14 cellular contexts compared by ENCODE assay signal in the genomic region with DNA sequence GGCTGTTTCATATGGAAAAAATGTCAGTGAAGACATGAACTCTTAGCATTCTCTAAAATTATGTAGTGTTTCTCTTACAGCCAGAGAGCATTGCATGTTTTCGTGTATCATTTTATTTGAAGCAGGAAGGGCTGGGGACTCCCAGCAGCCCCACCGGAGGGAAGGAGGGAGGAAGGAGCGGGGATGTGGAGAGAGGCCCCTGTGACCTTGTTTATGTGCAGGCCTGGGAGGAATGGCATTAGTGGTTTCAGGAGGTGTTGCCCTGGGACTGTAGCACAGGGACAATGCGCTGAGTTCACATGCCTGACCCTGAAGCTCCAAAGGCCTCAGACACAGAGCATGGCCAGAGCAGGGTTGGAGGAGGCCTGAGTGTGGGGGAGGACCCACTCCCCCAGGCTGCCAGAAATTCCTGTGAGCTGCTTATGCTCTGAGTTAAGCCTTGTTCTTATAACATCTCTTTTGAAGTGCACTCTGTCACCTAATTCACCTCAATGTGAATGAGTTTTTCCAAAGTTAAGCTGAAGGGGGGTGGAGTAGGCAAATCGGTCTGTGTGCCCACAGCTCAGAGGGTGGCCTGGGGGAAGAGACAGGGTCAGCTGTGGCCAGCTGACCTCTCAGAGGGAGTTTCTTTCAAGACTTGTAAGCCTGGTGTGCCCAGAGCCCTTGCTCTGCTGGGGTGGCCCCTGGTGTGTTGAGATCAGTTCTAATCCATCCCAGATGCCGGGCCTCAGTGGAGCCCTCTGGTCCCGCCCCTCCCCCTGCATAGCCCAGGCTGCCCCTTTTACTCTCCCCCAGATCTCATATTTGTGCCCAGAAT. TPM values are rescaled to one million over a fixed set of nuclear protein-coding genes. Genes with fewer than 3 reads are reported as not detected.
A peak's percentile ranks its signal among the peaks of the same experiment; 100 is the strongest.
DNase-seq lines count a peak whose midpoint lies in the region; ATAC-seq, FAIRE-seq and TF ChIP-seq lines count a peak whose summit lies in the region.
"Had no signal": no experiment of that assay in that cellular context is flagged by ENCODE, and none has a peak within 500 bp of the region (broad histone marks: within the 10 kb centered on the region; RNA-seq: fewer than 3 reads in every experiment).

No MANE protein-coding gene starts in this region.

- peak overlapping the region; percentile 7 for H4K91ac ChIP-seq in H1 (replicated peaks; ENCODE audit: insufficient read length, low read length)

- H2AK5ac ChIP-seq in H1 (ENCODE audit: low read depth, low read length): no peak overlapping the region

- no TSS peak for BruUV-seq in HepG2 (replicated peaks; lab: Mats Ljungman, UMichigan)

- H2AFZ ChIP-seq in HepG2 (ENCODE audit: low read length) (peak overlapping the region; percentile 90), H1 (ENCODE audit: low read length) (0 out of 2 replicates have a peak overlapping the region, but pooled peaks have one; percentile 11)

- peak; percentile 87 for DNase-seq in HepG2 (ENCODE audit: low spot score)
- no peak for DNase-seq in right lobe of liver
- DNase-seq in H1 (ENCODE audit: low read depth in 1 of 2, low spot score in 2 of 2): no peak
- DNase-seq in neural crest cell (ENCODE audit: low read depth, low spot score): no peak
- DNase-seq in globus pallidus (ENCODE audit: low spot score): no peak
- no peak for DNase-seq in activated T-cell treated with anti-CD3 and anti-CD28 coated beads, Interleukin-2, amount 50 U/mL, for 1 hour
- no peak for DNase-seq in NCI-H2196 (lab: John Stamatoyannopoulos, UW; ENCODE audit: unreplicated experiment)
- no peak for DNase-seq in T-helper 17 cell
- DNase-seq: activated CD8-positive, alpha-beta memory T cell treated with anti-CD3 and anti-CD28 coated beads, Interleukin-2, amount 50 U/mL, for 48 hours; anterior cingulate cortex; DMS53; mammary epithelial cell had no signal

- peak overlapping the region; percentile 47 to 69 (median 56) for H3K4me3 ChIP-seq in HepG2 (replicated peaks in 1 of 3; ENCODE audit: insufficient read depth in 1 of 3, low read depth in 2 of 3, low read length in 3 of 3)
- H3K4me3 ChIP-seq in right lobe of liver: no peak overlapping the region
- no peak overlapping the region for H3K4me3 ChIP-seq in H1 (ENCODE audit: extremely low read depth in 1 of 4, insufficient read depth in 2 of 4, low read depth in 3 of 4, low read length in 4 of 4)
- H3K4me3 ChIP-seq: A549, esophagus muscularis mucosa had no signal

- ATAC-seq in HepG2 (peak; percentile 81), right lobe of liver (no peak), T-helper 17 cell (no peak)
- ATAC-seq: A549 had no signal

- peak overlapping the region; percentile 56 for H3K4me3 Mint-ChIP-seq in neural crest cell
- H3K4me3 Mint-ChIP-seq in T-helper 17 cell: no peak overlapping the region

- in situ Hi-C loops in HepG2 (cut with HindIII; ENCODE audit: extremely low pct_ligation_motif_present, low pct_unique_long_range_greater_than_20kb): no loop called here

- H3K79me1 ChIP-seq in H1 (ENCODE audit: low read depth, low read length): no peaks in the 10 kb centered on the region

- FAIRE-seq in HepG2 (lab: Jason Lieb, UNC): peak; percentile 81
- FAIRE-seq in H1 (lab: Jason Lieb, UNC): no peak
- FAIRE-seq: A549 had no signal

- H2BK20ac ChIP-seq in H1 (ENCODE audit: low read length): no peak overlapping the region

- TF ChIP-seq POLR2A in HepG2 (IDR thresholded peaks at IDR 0.05; ENCODE audit: insufficient read depth in 1 of 2, low read depth in 2 of 2, low read length in 2 of 2): peak in 1 of 2 experiments; percentile 35; a peak in 1 of 4 replicates
- no peak for TF ChIP-seq POLR2A in right lobe of liver (IDR thresholded peaks at IDR 0.05)
- TF ChIP-seq POLR2A in H1 (IDR thresholded peaks at IDR 0.05; ENCODE audit: control extremely low read depth in 1 of 2, low read depth in 2 of 2, low read length in 2 of 2): no peak

- H3K4me2 ChIP-seq in HepG2 (ENCODE audit: low read depth, low read length) (peak overlapping the region; percentile 79), H1 (ENCODE audit: insufficient read depth in 1 of 2, low read depth in 2 of 2, low read length in 2 of 2) (no peak overlapping the region)
- H3K4me2 ChIP-seq: A549 had no signal

- CTCF ChIA-PET in HepG2 (lab: Yijun Ruan, JAX; ENCODE audit: low intra/inter-chr PET ratio, low total read pairs): no interaction called here
- CTCF ChIA-PET in H1 (lab: Charles Lee; ENCODE audit: partially characterized antibody): interaction anchor here (1.6 to 1.9 kb wide), 2 partner anchors 18 to 19 kb away, joined by 4 to 7 read pairs; no protein-coding TSS in a partner anchor

- H4K8ac ChIP-seq in H1 (ENCODE audit: extremely low read depth, insufficient read depth, low read length): no peak overlapping the region

- H2BK5ac ChIP-seq in H1 (ENCODE audit: low read depth, low read length): peak overlapping the region; percentile 46; the same call in 1 of the 2 replicates

- H3K9me3 ChIP-seq in HepG2 (ENCODE audit: low read length): no peaks in the 10 kb centered on the region
- H3K9me3 ChIP-seq in right lobe of liver: no peaks in the 10 kb centered on the region
- no peaks in the 10 kb centered on the region for H3K9me3 ChIP-seq in H1 (ENCODE audit: insufficient read depth in 2 of 2, low read depth in 1 of 2, low read length in 1 of 2)
- no peaks in the 10 kb centered on the region for H3K9me3 ChIP-seq in T-helper 17 cell (ENCODE audit: control insufficient read depth, low read length, poor library complexity, severe bottlenecking)
- H3K9me3 ChIP-seq: A549, esophagus muscularis mucosa had no signal

- H3K18ac ChIP-seq in H1 (ENCODE audit: extremely low read depth, low read length): peak overlapping the region; percentile 2

- H3K4me1 Mint-ChIP-seq in neural crest cell (peaks cover 52% of the 10 kb centered on the region), T-helper 17 cell (peaks cover 20% of the 10 kb centered on the region)

- H3K9me3 Mint-ChIP-seq in neural crest cell: no peaks in the 10 kb centered on the region

- H3K36me3 ChIP-seq in HepG2 (replicated peaks in 1 of 2; ENCODE audit: control insufficient read depth in 1 of 2, insufficient read depth in 2 of 2, low read length in 2 of 2) (no peaks in the 10 kb centered on the region), right lobe of liver (no peaks in the 10 kb centered on the region), H1 (ENCODE audit: control insufficient read depth in 2 of 4, insufficient read depth in 4 of 4, low read length in 3 of 4) (no peaks in the 10 kb centered on the region)
- H3K36me3 ChIP-seq: esophagus muscularis mucosa had no signal

- no peak overlapping the region for H3K14ac ChIP-seq in H1 (ENCODE audit: insufficient read length)

- POLR2A ChIA-PET in HepG2 (lab: Yijun Ruan, JAX) (interaction anchor here (0.7 to 1.8 kb wide), 8 partner anchors 7 to 210 kb away, joined by 3 to 8 read pairs (median 4); a partner anchor contains a TSS), H1 (lab: Charles Lee; ENCODE audit: partially characterized antibody) (interaction anchor here (0.7 kb wide), 1 partner anchor 122 kb away, joined by 3 read pairs; no protein-coding TSS in a partner anchor)

- no peak overlapping the region for H2BK12ac ChIP-seq in H1 (ENCODE audit: low read depth, low read length)

- H2BK15ac ChIP-seq in H1 (ENCODE audit: low read length): no peak overlapping the region

- WGBS in HepG2 (ENCODE audit: low lambda C conversion rate): 14% methylated on average over 7 of the region's 7 CpGs
- WGBS in right lobe of liver (ENCODE audit: insufficient coverage, low coverage, low lambda C conversion rate, missing lambda C conversion rate): 84% methylated on average over 4 of the region's 7 CpGs
- WGBS in H1 (ENCODE audit: extremely low coverage in 1 of 2, insufficient coverage in 1 of 2, insufficient read length in 1 of 2, insufficient replicate concordance in 2 of 2, low coverage in 1 of 2, low lambda C conversion rate in 2 of 2, missing lambda C conversion rate in 1 of 2), 2 experiments: 69% methylated on average over 7 of the region's 7 CpGs; no CpG with 5 or more reads in 1 of the 2 experiments

- H3K27me3 ChIP-seq in HepG2 (ENCODE audit: control insufficient read depth in 1 of 2, insufficient read depth in 2 of 2, low read length in 2 of 2) (no peaks in the 10 kb centered on the region; a peak in 1 of 5 replicates), right lobe of liver (no peaks in the 10 kb centered on the region), H1 (replicated peaks in 1 of 4; ENCODE audit: control insufficient read depth in 3 of 4, extremely low read depth in 1 of 4, insufficient read depth in 3 of 4, low read length in 3 of 4) (peaks cover 0 to 8% (median 4%) of the 10 kb centered on the region in 4 experiments; a peak in 3 of 7 replicates)
- H3K27me3 ChIP-seq: esophagus muscularis mucosa had no signal

- peak overlapping the region; percentile 62 for H3K27ac Mint-ChIP-seq in neural crest cell (ENCODE audit: unreplicated experiment)
- no peak overlapping the region for H3K27ac Mint-ChIP-seq in T-helper 17 cell

- H3K9ac ChIP-seq in HepG2 (ENCODE audit: insufficient read depth, low read depth, low read length): peak overlapping the region; percentile 58
- H3K9ac ChIP-seq in H1 (replicated peaks in 1 of 4; ENCODE audit: extremely low read depth in 1 of 4, low read depth in 3 of 4, low read length in 3 of 4): no peak overlapping the region

- peaks cover 2% of the 10 kb centered on the region for H3K36me3 Mint-ChIP-seq in neural crest cell (ENCODE audit: low read depth)
- peaks cover 5% of the 10 kb centered on the region for H3K36me3 Mint-ChIP-seq in T-helper 17 cell (ENCODE audit: low read depth)

- no peak overlapping the region for H3K23ac ChIP-seq in H1 (ENCODE audit: insufficient read length)

- TF ChIP-seq CTCF in HepG2 (CRISPR knock-in tag; IDR thresholded peaks at IDR 0.05) (peak; percentile 6; the same call in 1 of the 2 replicates), right lobe of liver (IDR thresholded peaks at IDR 0.05) (no peak), H1 (IDR thresholded peaks at IDR 0.05; ENCODE audit: control extremely low read depth in 1 of 3, insufficient read depth in 1 of 3, low read depth in 1 of 3, low read length in 3 of 3) (no peak), neural crest cell (conservative IDR thresholded peaks at IDR 0.05) (no peak)

- H4K20me1 ChIP-seq in HepG2 (ENCODE audit: insufficient read depth, low read length) (no peaks in the 10 kb centered on the region), H1 (replicated peaks in 1 of 2; ENCODE audit: control insufficient read depth in 1 of 2, insufficient read depth in 2 of 2, low read length in 2 of 2) (no peaks in the 10 kb centered on the region)

- peak in 1 of 2 experiments; percentile 60; a peak in 2 of 4 replicates for TF ChIP-seq EP300 in HepG2 (IDR thresholded peaks at IDR 0.05; ENCODE audit: low read depth in 2 of 2, low read length in 2 of 2)
- peak; percentile 47; the same call in 1 of the 2 replicates for TF ChIP-seq EP300 in HepG2 (CRISPR knock-in tag; IDR thresholded peaks at IDR 0.05; ENCODE audit: borderline replicate concordance)
- TF ChIP-seq EP300 in H1 (IDR thresholded peaks at IDR 0.05; ENCODE audit: borderline replicate concordance in 1 of 2, low read depth in 2 of 2, low read length in 2 of 2): no peak

- H3K79me2 ChIP-seq in HepG2 (ENCODE audit: insufficient read depth, low read length) (no peaks in the 10 kb centered on the region), H1 (ENCODE audit: control insufficient read depth in 1 of 2, insufficient read depth in 2 of 2, low read length in 2 of 2) (no peaks in the 10 kb centered on the region)

- no peak overlapping the region for H3K56ac ChIP-seq in H1 (replicated peaks; ENCODE audit: insufficient read length, low read depth, low read length)

- H4K5ac ChIP-seq in H1 (ENCODE audit: insufficient read length, low read depth, low read length): no peak overlapping the region

- intact Hi-C loops in HepG2 (cut with micrococcal nuclease; ENCODE audit: unreplicated experiment) (loop anchor here (5.0 kb wide), 1 partner anchor 209 kb away; a partner anchor contains a TSS), right lobe of liver (cut with DNase I) (no loop called here)

- H3K27me3 Mint-ChIP-seq in neural crest cell (ENCODE audit: low read depth): peaks cover 27% of the 10 kb centered on the region
- H3K27me3 Mint-ChIP-seq in T-helper 17 cell: peaks cover 14% of the 10 kb centered on the region

- H3K4me1 ChIP-seq in HepG2 (ENCODE audit: insufficient read depth, low read length): peaks cover 51% of the 10 kb centered on the region
- H3K4me1 ChIP-seq in right lobe of liver: peaks cover 0 to 8% (median 4%) of the 10 kb centered on the region in 4 donors
- peaks cover 6 to 19% (median 12%) of the 10 kb centered on the region in 4 experiments for H3K4me1 ChIP-seq in H1 (replicated peaks in 1 of 4; ENCODE audit: control insufficient read depth in 3 of 4, insufficient read depth in 4 of 4, low read length in 3 of 4)

- TF ChIP-seq RAD21 in HepG2 (CRISPR knock-in tag; IDR thresholded peaks at IDR 0.05) (no peak), H1 (IDR thresholded peaks at IDR 0.05 in 1 of 2, conservative IDR thresholded peaks at IDR 0.05 in 1 of 2; ENCODE audit: low read depth in 2 of 2, low read length in 2 of 2) (no peak)

- peak overlapping the region; percentile 76 for H3K27ac ChIP-seq in HepG2 (ENCODE audit: extremely low read length, insufficient read depth, low read length)
- no peak overlapping the region for H3K27ac ChIP-seq in right lobe of liver
- no peak overlapping the region for H3K27ac ChIP-seq in H1 (ENCODE audit: low read depth, low read length)

- H3K23me2 ChIP-seq in H1 (ENCODE audit: low read depth, low read length): peaks cover 10% of the 10 kb centered on the region

- H3K4ac ChIP-seq in H1 (replicated peaks; ENCODE audit: insufficient read length, low read depth, low read length): no peak overlapping the region

- H2BK120ac ChIP-seq in H1 (replicated peaks; ENCODE audit: low read depth, low read length): no peak overlapping the region

RNA-seq across cellular contexts. Expression of a gene that starts 3.9 kb away (rescaled TPM):
- total RNA-seq in HepG2 (2016; rRNA removed; fragmentation: Illumina TruSeq; extraction: Trizol): under 0.01 TPM in 1 of 2 replicates, not detected in the other
- total RNA-seq in HepG2 (2016; cell fraction: cytosol; rRNA removed; fragmentation: Illumina TruSeq; extraction: Trizol; ENCODE audit: low read depth): under 0.01 TPM in 2 replicates
- total RNA-seq in HepG2 (2016; cell fraction: insoluble cytoplasmic fraction; rRNA removed; fragmentation: Illumina TruSeq; extraction: Trizol): under 0.01 TPM in 1 of 2 replicates, not detected in the other
- under 0.01 TPM in 1 of 2 replicates, not detected in the other for total RNA-seq in HepG2 (2016; cell fraction: membrane; rRNA removed; fragmentation: Illumina TruSeq; extraction: Trizol)
- total RNA-seq in HepG2 (2016; cell fraction: nucleus; rRNA removed; fragmentation: Illumina TruSeq; extraction: Trizol): not detected in 2 replicates
- not detected in 2 replicates for polyA plus RNA-seq in HepG2 (2011; rRNA removed)
- polyA plus RNA-seq in HepG2 (2011; cell fraction: cytosol; rRNA removed): not detected in 2 replicates
- not detected in 2 replicates for polyA plus RNA-seq in HepG2 (2011; cell fraction: nucleus; rRNA removed)
- polyA plus RNA-seq in HepG2 (2012): not detected in 2 replicates
- not detected in 2 replicates for polyA plus RNA-seq in HepG2 (2016; cell fraction: cytosol; fragmentation: Illumina TruSeq; extraction: Trizol; ENCODE audit: low read depth)
- not detected in 2 replicates for polyA plus RNA-seq in HepG2 (2016; cell fraction: insoluble cytoplasmic fraction; fragmentation: Illumina TruSeq; extraction: Trizol; ENCODE audit: low read depth)
- polyA plus RNA-seq in HepG2 (2016; cell fraction: membrane; fragmentation: Illumina TruSeq; extraction: Trizol; ENCODE audit: low read depth): not detected in 2 replicates
- polyA plus RNA-seq in HepG2 (2016; cell fraction: nucleus; fragmentation: Illumina TruSeq; extraction: Trizol; ENCODE audit: insufficient read depth, low read depth): not detected in 2 replicates
- under 0.01 TPM in 1 of 2 replicates, not detected in the other for polyA minus RNA-seq in HepG2 (2011; rRNA and poly(A)+ RNA removed; ENCODE audit: low replicate concordance)
- polyA minus RNA-seq in HepG2 (2011; cell fraction: cytosol; rRNA and poly(A)+ RNA removed): under 0.01 TPM in 1 of 2 replicates, not detected in the other
- polyA minus RNA-seq in HepG2 (2011; cell fraction: nucleus; rRNA and poly(A)+ RNA removed): not detected in 2 replicates
- total RNA-seq in right lobe of liver: not detected
- total RNA-seq in H1 (2021; fragmentation: NEBNext Ultra II Directional; extraction: Animal tissue kit (Norgen Biotek cat#: 25700)): not detected in 2 replicates
- not detected in 2 replicates for polyA plus RNA-seq in H1 (2011; rRNA removed)
- not detected for polyA plus RNA-seq in H1 (2011; cell fraction: cytosol; rRNA removed)
- not detected for polyA plus RNA-seq in H1 (2011; cell fraction: nucleus; rRNA removed)
- polyA plus RNA-seq in H1 (2012, experiment 1 of 2): not detected in 4 replicates
- polyA plus RNA-seq in H1 (2012, experiment 2 of 2): not detected
- not detected for polyA plus RNA-seq in H1 (2013, experiment 1 of 2)
- not detected for polyA plus RNA-seq in H1 (2013, experiment 2 of 2)
- under 0.01 TPM in 1 of 2 replicates, not detected in the other for polyA minus RNA-seq in H1 (2011; rRNA and poly(A)+ RNA removed)
- not detected for polyA minus RNA-seq in H1 (2011; cell fraction: cytosol; rRNA and poly(A)+ RNA removed)
- not detected for polyA minus RNA-seq in H1 (2011; cell fraction: nucleus; rRNA and poly(A)+ RNA removed)
- not detected in 2 replicates for total RNA-seq in neural crest cell
- not detected for total RNA-seq in T-helper 17 cell
- total RNA-seq: esophagus muscularis mucosa, mammary epithelial cell had no signal
- polyA plus RNA-seq: A549, mammary epithelial cell had no signal

RNA-seq across cellular contexts. Expression of a gene that starts 18.5 kb away (rescaled TPM):
- 0.09 and 0.10 TPM in 2 replicates for total RNA-seq in HepG2 (2016; rRNA removed; fragmentation: Illumina TruSeq; extraction: Trizol)
- total RNA-seq in HepG2 (2016; cell fraction: cytosol; rRNA removed; fragmentation: Illumina TruSeq; extraction: Trizol; ENCODE audit: low read depth): 0.10 TPM in 1 of 2 replicates, not detected in the other
- 0.09 TPM in 1 of 2 replicates, not detected in the other for total RNA-seq in HepG2 (2016; cell fraction: insoluble cytoplasmic fraction; rRNA removed; fragmentation: Illumina TruSeq; extraction: Trizol)
- total RNA-seq in HepG2 (2016; cell fraction: membrane; rRNA removed; fragmentation: Illumina TruSeq; extraction: Trizol): not detected in 2 replicates
- total RNA-seq in HepG2 (2016; cell fraction: nucleus; rRNA removed; fragmentation: Illumina TruSeq; extraction: Trizol): 0.25 TPM in 1 of 2 replicates, not detected in the other
- 0.11 and 0.14 TPM in 2 replicates for polyA plus RNA-seq in HepG2 (2011; rRNA removed)
- 0.04 and 0.09 TPM in 2 replicates for polyA plus RNA-seq in HepG2 (2011; cell fraction: cytosol; rRNA removed)
- polyA plus RNA-seq in HepG2 (2011; cell fraction: nucleus; rRNA removed): 0.96 and 1.0 TPM in 2 replicates
- 0.27 and 0.28 TPM in 2 replicates for polyA plus RNA-seq in HepG2 (2012)
- polyA plus RNA-seq in HepG2 (2016; cell fraction: cytosol; fragmentation: Illumina TruSeq; extraction: Trizol; ENCODE audit: low read depth): not detected in 2 replicates
- polyA plus RNA-seq in HepG2 (2016; cell fraction: insoluble cytoplasmic fraction; fragmentation: Illumina TruSeq; extraction: Trizol; ENCODE audit: low read depth): 0.05 and 0.14 TPM in 2 replicates
- not detected in 2 replicates for polyA plus RNA-seq in HepG2 (2016; cell fraction: membrane; fragmentation: Illumina TruSeq; extraction: Trizol; ENCODE audit: low read depth)
- polyA plus RNA-seq in HepG2 (2016; cell fraction: nucleus; fragmentation: Illumina TruSeq; extraction: Trizol; ENCODE audit: insufficient read depth, low read depth): 0.35 and 0.36 TPM in 2 replicates
- 0.28 and 0.80 TPM in 2 replicates for polyA minus RNA-seq in HepG2 (2011; rRNA and poly(A)+ RNA removed; ENCODE audit: low replicate concordance)
- polyA minus RNA-seq in HepG2 (2011; cell fraction: cytosol; rRNA and poly(A)+ RNA removed): not detected in 2 replicates
- polyA minus RNA-seq in HepG2 (2011; cell fraction: nucleus; rRNA and poly(A)+ RNA removed): 0.75 and 0.90 TPM in 2 replicates
- under 1 TPM in 5 of 6 experiments, not detected in 1; 0.05 to 0.21 (median 0.09) TPM for total RNA-seq in right lobe of liver
- total RNA-seq in H1 (2021; fragmentation: NEBNext Ultra II Directional; extraction: Animal tissue kit (Norgen Biotek cat#: 25700)): 0.11 TPM in 2 replicates
- polyA plus RNA-seq in H1 (2011; rRNA removed): 0.03 and 0.08 TPM in 2 replicates
- 0.05 TPM for polyA plus RNA-seq in H1 (2011; cell fraction: cytosol; rRNA removed)
- 0.13 TPM for polyA plus RNA-seq in H1 (2011; cell fraction: nucleus; rRNA removed)
- polyA plus RNA-seq in H1 (2012, experiment 1 of 2): 0.06 to 0.12 TPM (median 0.07 TPM) in 3 of 4 replicates, not detected in the other
- polyA plus RNA-seq in H1 (2012, experiment 2 of 2): not detected
- polyA plus RNA-seq in H1 (2013, experiment 1 of 2): 0.04 TPM
- 0.04 TPM for polyA plus RNA-seq in H1 (2013, experiment 2 of 2)
- polyA minus RNA-seq in H1 (2011; rRNA and poly(A)+ RNA removed): not detected in 2 replicates
- not detected for polyA minus RNA-seq in H1 (2011; cell fraction: cytosol; rRNA and poly(A)+ RNA removed)
- polyA minus RNA-seq in H1 (2011; cell fraction: nucleus; rRNA and poly(A)+ RNA removed): 0.40 TPM
- 0.36 and 0.49 TPM in 2 replicates for total RNA-seq in neural crest cell
- 1 to 10 TPM; 2.2 to 2.7 TPM for total RNA-seq in T-helper 17 cell

Comparison
In these comparisons a context has a peak if more than half of its experiments do, and no peak if none do; other contexts are left out.
1. H3K4me3 ChIP-seq: peak in HepG2 (3 of 3); none in right lobe of liver (0 of 3) and H1 (0 of 4).